8 cellular contexts compared by ENCODE assay signal in genomic region chr1:65419681-65420589, GRCh38. TPM values are rescaled to one million over a fixed set of nuclear protein-coding genes. Genes with fewer than 3 reads are reported as not detected.
A peak's percentile ranks its signal among the peaks of the same experiment; 100 is the strongest.
DNase-seq lines count a peak whose midpoint lies in the region; ATAC-seq, FAIRE-seq and TF ChIP-seq lines count a peak whose summit lies in the region.

No MANE protein-coding gene starts in this region.

- peak; percentile 38 for TF ChIP-seq POLR2A in H54 (IDR thresholded peaks at IDR 0.05; ENCODE audit: low read depth, low read length)

- peaks cover 19% of the 10 kb centered on the region for H3K4me1 Mint-ChIP-seq in activated T-helper 17 cell treated with anti-CD3 and anti-CD28 coated beads, Interleukin-2, amount 50 U/mL, for 72 hours
- H3K4me1 Mint-ChIP-seq in natural killer cell: peaks cover 12 to 14% of the 10 kb centered on the region in 2 donors

- ATAC-seq in activated T-helper 17 cell treated with anti-CD3 and anti-CD28 coated beads, Interleukin-2, amount 50 U/mL, for 72 hours (replicated peaks): peak; percentile 92
- ATAC-seq in natural killer cell: peak; percentile 94 to 99 (median 94)

- intact Hi-C loops in natural killer cell (cut with micrococcal nuclease): loop anchor here (2.0 kb wide), 1 partner anchor 351 kb away; no protein-coding TSS in a partner anchor

- no peaks in the 10 kb centered on the region for H3K9me3 Mint-ChIP-seq in activated T-helper 17 cell treated with anti-CD3 and anti-CD28 coated beads, Interleukin-2, amount 50 U/mL, for 72 hours
- H3K9me3 Mint-ChIP-seq in natural killer cell: no peaks in the 10 kb centered on the region

- H3K36me3 Mint-ChIP-seq in activated T-helper 17 cell treated with anti-CD3 and anti-CD28 coated beads, Interleukin-2, amount 50 U/mL, for 72 hours (ENCODE audit: low read depth): peaks cover 9% of the 10 kb centered on the region
- H3K36me3 Mint-ChIP-seq in natural killer cell: no peaks in the 10 kb centered on the region

- no peaks in the 10 kb centered on the region for H3K27me3 Mint-ChIP-seq in activated T-helper 17 cell treated with anti-CD3 and anti-CD28 coated beads, Interleukin-2, amount 50 U/mL, for 72 hours
- H3K27me3 Mint-ChIP-seq in natural killer cell (ENCODE audit: low read depth in 2 of 2): peaks cover 8 to 27% of the 10 kb centered on the region in 2 donors

- no peak overlapping the region for H3K4me3 Mint-ChIP-seq in activated T-helper 17 cell treated with anti-CD3 and anti-CD28 coated beads, Interleukin-2, amount 50 U/mL, for 72 hours
- peak overlapping the region; percentile 93 for H3K4me3 Mint-ChIP-seq in natural killer cell

- TF ChIP-seq CTCF in LNCaP clone FGC (IDR thresholded peaks at IDR 0.05; ENCODE audit: control insufficient read depth, extremely low read depth, insufficient read depth) (no peak), natural killer cell (IDR thresholded peaks at IDR 0.05) (no peak)

- peak; percentile 80 for FAIRE-seq in H54 (lab: Jason Lieb, UNC)

- DNase-seq in EL (peak; percentile 99), H54 (ENCODE audit: insufficient read length, low spot score) (peak; percentile 69), LNCaP clone FGC (ENCODE audit: low read depth) (peak; percentile 84), RPMI8226 (peak; percentile 99), fibroblast of peridontal ligament (ENCODE audit: extremely low read depth) (peak; percentile 97), natural killer cell (peak; percentile 94)
- peak; percentile 96 to 99 (median 98) for DNase-seq in stimulated activated naive CD4-positive, alpha-beta T cell (lab: John Stamatoyannopoulos, UW)

- H3K4me3 ChIP-seq in LNCaP clone FGC (ENCODE audit: low read depth, low read length): peak overlapping the region; percentile 90

- H3K27ac Mint-ChIP-seq in activated T-helper 17 cell treated with anti-CD3 and anti-CD28 coated beads, Interleukin-2, amount 50 U/mL, for 72 hours: peak overlapping the region; percentile 95
- H3K27ac Mint-ChIP-seq in natural killer cell: peak overlapping the region in 1 of 2 donors; percentile 73

RNA-seq across cellular contexts. Expression of gene LEPR, which starts 0.5 kb away (rescaled TPM):
- 1 to 10 TPM; 4.6 to 9.2 TPM for total RNA-seq in activated T-helper 17 cell treated with anti-CD3 and anti-CD28 coated beads, Interleukin-2, amount 50 U/mL, for 72 hours
- total RNA-seq in natural killer cell: 1 to 10 TPM; 2.0 to 3.6 (median 2.1) TPM

RNA-seq across cellular contexts. Expression of gene LEPROT, which starts 0.5 kb away (rescaled TPM):
- total RNA-seq in activated T-helper 17 cell treated with anti-CD3 and anti-CD28 coated beads, Interleukin-2, amount 50 U/mL, for 72 hours: 10 to 100 TPM; 29.6 to 33.4 TPM
- total RNA-seq in natural killer cell: 10 to 100 TPM; 18.1 to 33.0 (median 20.3) TPM

Comparison
In these comparisons a context has a peak if more than half of its experiments do, and no peak if none do; other contexts are left out.
1. Peak in every context shown above with its lines: DNase-seq, ATAC-seq and H3K4me3 ChIP-seq.